8 cellular contexts compared by ENCODE assay signal in genomic region chr15:48358229-48358641, GRCh38. TPM values are rescaled to one million over a fixed set of nuclear protein-coding genes. Genes with fewer than 3 reads are reported as not detected.
DNase-seq lines count a peak whose midpoint lies in the region; ATAC-seq, FAIRE-seq and TF ChIP-seq lines count a peak whose summit lies in the region.

No MANE protein-coding gene starts in this region.

- no peak for FAIRE-seq in bronchial epithelial cell (lab: Jason Lieb, UNC)

- TF ChIP-seq CTCF in bronchial epithelial cell (IDR thresholded peaks at IDR 0.05; ENCODE audit: insufficient read depth, low read length, severe bottlenecking): peak; percentile 41

- no peaks in the 10 kb centered on the region for H3K36me3 ChIP-seq in bronchial epithelial cell (ENCODE audit: control insufficient read depth, insufficient read depth, low read length)

- no peak for ATAC-seq in GM19324 (IDR thresholded peaks at IDR 0.05; ENCODE audit: low FRiP score, unreplicated experiment)

- DNase-seq in DMS79 treated with DMSO at 0.1 percent for 48 hours (lab: John Stamatoyannopoulos, UW): peak; percentile 1
- DNase-seq in DMS79 (lab: John Stamatoyannopoulos, UW): no peak
- peak; percentile 14 for DNase-seq in NCI-H146 treated with DMSO at 0.1 percent for 48 hours (lab: John Stamatoyannopoulos, UW; ENCODE audit: unreplicated experiment)
- DNase-seq in bronchial epithelial cell (ENCODE audit: low read depth): peak; percentile 50
- DNase-seq in lung microvascular endothelial cell (ENCODE audit: low read depth in 2 of 2): peak; percentile 63 to 66
- no peak for DNase-seq in activated naive CD4-positive, alpha-beta T cell treated with Interleukin-2 at 50 U/mL for 16 hours
- no peak for DNase-seq in activated CD4-positive, alpha-beta T cell treated with anti-CD3 and anti-CD28 coated beads for 4 hours

- H3K4me3 ChIP-seq in bronchial epithelial cell (ENCODE audit: low read depth, low read length): no peak overlapping the region

- no peaks in the 10 kb centered on the region for H3K27me3 ChIP-seq in bronchial epithelial cell (ENCODE audit: control insufficient read depth, insufficient read depth, low read length)

RNA-seq across cellular contexts. Expression of gene DUT, which starts 27.0 kb away (rescaled TPM):
- 25.5 and 30.8 TPM in 2 replicates for total RNA-seq in bronchial epithelial cell
- total RNA-seq in lung microvascular endothelial cell: 34.9 and 35.5 TPM in 2 replicates

Comparison
In these comparisons a context has a peak if more than half of its experiments do, and no peak if none do; other contexts are left out.
1. DNase-seq: peak in DMS79 treated with DMSO at 0.1 percent for 48 hours (single experiment), NCI-H146 treated with DMSO at 0.1 percent for 48 hours (single experiment), bronchial epithelial cell (single experiment) and lung microvascular endothelial cell (2 of 2); none in DMS79 (single experiment), activated naive CD4-positive, alpha-beta T cell treated with Interleukin-2 at 50 U/mL for 16 hours (single experiment) and activated CD4-positive, alpha-beta T cell treated with anti-CD3 and anti-CD28 coated beads for 4 hours (0 of 2).